ENCODE assay signal across 10 cellular contexts in genomic region chr4:104591505-104591904, GRCh38.
A peak's percentile ranks its signal among the peaks of the same experiment; 100 is the strongest.
DNase-seq lines count a peak whose midpoint lies in the region; ATAC-seq and TF ChIP-seq lines count a peak whose summit lies in the region.
"Had no signal": no experiment of that assay in that cellular context is flagged by ENCODE, and none has a peak within 500 bp of the region (broad histone marks: within the 10 kb centered on the region; RNA-seq: fewer than 3 reads in every experiment).

No MANE protein-coding gene starts in this region.

- TF ChIP-seq EP300 in upper lobe of left lung (IDR thresholded peaks at IDR 0.05): no peak

- DNase-seq in NCI-H146 treated with DMSO at 0.1 percent for 48 hours (lab: John Stamatoyannopoulos, UW; ENCODE audit: unreplicated experiment): peak; percentile 54
- DNase-seq in SJCRH30: peak; percentile 81 to 89
- peak; percentile 89 for DNase-seq in islet precursor cell
- DNase-seq in upper lobe of left lung: no peak
- DNase-seq in DMS 273 (lab: John Stamatoyannopoulos, UW; ENCODE audit: unreplicated experiment): no peak
- no peak for DNase-seq in foreskin keratinocyte
- DNase-seq: GDM1, MV-4-11, stomach had no signal

- no peak overlapping the region for H3K27ac ChIP-seq in SJCRH30
- no peak overlapping the region for H3K27ac ChIP-seq in upper lobe of left lung
- no peak overlapping the region for H3K27ac ChIP-seq in foreskin keratinocyte

- no peak for TF ChIP-seq POLR2A in upper lobe of left lung (IDR thresholded peaks at IDR 0.05)

- H3K27me3 ChIP-seq in SJCRH30 (no peaks in the 10 kb centered on the region), upper lobe of left lung (no peaks in the 10 kb centered on the region), foreskin keratinocyte (no peaks in the 10 kb centered on the region)
- H3K27me3 ChIP-seq: stomach had no signal

- H3K9me3 ChIP-seq in SJCRH30 (replicated peaks): no peaks in the 10 kb centered on the region
- H3K9me3 ChIP-seq in upper lobe of left lung: no peaks in the 10 kb centered on the region
- H3K9me3 ChIP-seq: stomach had no signal

- 57 to 61% methylated on average over 2 of the region's 2 CpGs for WGBS in upper lobe of left lung, 2 donors

- H3K4me3 ChIP-seq in SJCRH30 (no peak overlapping the region), upper lobe of left lung (no peak overlapping the region)
- H3K4me3 ChIP-seq: stomach had no signal

- no peaks in the 10 kb centered on the region for H3K4me1 ChIP-seq in SJCRH30
- H3K4me1 ChIP-seq in upper lobe of left lung: peaks cover 3 to 11% (median 6%) of the 10 kb centered on the region in 4 donors
- no peaks in the 10 kb centered on the region for H3K4me1 ChIP-seq in foreskin keratinocyte

- H3K36me3 ChIP-seq in SJCRH30 (no peaks in the 10 kb centered on the region), upper lobe of left lung (no peaks in the 10 kb centered on the region)
- H3K36me3 ChIP-seq: stomach had no signal

- no peak for TF ChIP-seq CTCF in upper lobe of left lung (IDR thresholded peaks at IDR 0.05)
- no peak for TF ChIP-seq CTCF in foreskin keratinocyte (conservative IDR thresholded peaks at IDR 0.05)

- peak; percentile 34 to 59 for ATAC-seq in upper lobe of left lung (ENCODE audit: low FRiP score in 2 of 2)
- ATAC-seq in HG03342 (IDR thresholded peaks at IDR 0.05; ENCODE audit: unreplicated experiment): no peak
- no peak for ATAC-seq in foreskin keratinocyte

Comparison
In these comparisons a context has a peak if more than half of its experiments do, and no peak if none do; other contexts are left out.
1. DNase-seq: peak in NCI-H146 treated with DMSO at 0.1 percent for 48 hours (single experiment), SJCRH30 (2 of 2) and islet precursor cell (single experiment); none in upper lobe of left lung (0 of 2), DMS 273 (single experiment) and foreskin keratinocyte (0 of 2).
2. ATAC-seq: peak in upper lobe of left lung (2 of 2); none in HG03342 (single experiment) and foreskin keratinocyte (single experiment).